ENCODE assay signal across 8 cellular contexts in the genomic region with DNA sequence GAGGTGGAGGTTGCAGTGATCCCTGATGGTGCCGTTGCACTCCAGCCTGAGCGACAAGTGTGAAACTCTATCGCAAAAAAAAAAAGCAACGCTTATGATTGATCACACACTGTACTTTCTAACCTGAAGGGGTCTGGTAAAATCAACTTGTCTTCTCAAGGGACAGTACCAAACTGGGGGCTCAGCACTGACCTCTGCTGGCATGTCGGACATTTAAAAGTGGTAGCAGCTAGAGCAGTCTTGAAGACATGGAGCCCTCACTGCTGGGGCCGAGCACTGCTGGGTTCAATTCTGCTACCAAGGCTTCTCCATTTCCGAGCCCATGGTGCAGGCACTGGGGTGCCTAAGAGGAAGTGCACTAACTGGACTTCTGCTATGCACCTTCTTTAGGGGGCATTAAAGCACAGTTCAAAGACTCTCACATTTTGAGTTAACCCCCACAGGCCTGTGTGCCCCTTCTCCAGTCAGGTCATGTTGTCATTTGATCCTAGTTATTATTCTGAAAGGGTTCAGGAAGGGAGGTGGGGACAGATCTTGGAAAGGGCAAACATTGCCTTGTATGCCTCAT. TPM values are rescaled to one million over a fixed set of nuclear protein-coding genes. Genes with fewer than 3 reads are reported as not detected.
DNase-seq lines count a peak whose midpoint lies in the region; ATAC-seq, FAIRE-seq and TF ChIP-seq lines count a peak whose summit lies in the region.

No MANE protein-coding gene starts in this region.

- no peak for FAIRE-seq in kidney (lab: Jason Lieb, UNC)

- peaks cover 0 to 6% of the 10 kb centered on the region in 2 donors for H3K4me1 ChIP-seq in kidney (ENCODE audit: control insufficient read depth in 1 of 2, insufficient read depth in 1 of 2, low read depth in 1 of 2, low read length in 2 of 2)
- H3K4me1 ChIP-seq in thoracic aorta (ENCODE audit: control insufficient read depth in 1 of 2, low read depth in 2 of 2): no peaks in the 10 kb centered on the region

- H3K36me3 Mint-ChIP-seq in activated CD4-positive, alpha-beta memory T cell treated with anti-CD3 and anti-CD28 coated beads for 36 hours: no peaks in the 10 kb centered on the region
- no peaks in the 10 kb centered on the region for H3K36me3 Mint-ChIP-seq in activated CD4-positive, alpha-beta memory T cell treated with anti-CD3 and anti-CD28 coated beads, Interleukin-2, amount 10 ng/mL, durations not matched to agents 7 days and 5 days (ENCODE audit: low read depth)
- H3K36me3 Mint-ChIP-seq in activated CD8-positive, alpha-beta T cell treated with anti-CD3 and anti-CD28 coated beads for 36 hours (ENCODE audit: low read depth): no peaks in the 10 kb centered on the region

- peaks cover 10% of the 10 kb centered on the region for H3K4me1 Mint-ChIP-seq in activated CD4-positive, alpha-beta memory T cell treated with anti-CD3 and anti-CD28 coated beads for 36 hours (ENCODE audit: low read depth)
- H3K4me1 Mint-ChIP-seq in activated CD4-positive, alpha-beta memory T cell treated with anti-CD3 and anti-CD28 coated beads, Interleukin-2, amount 10 ng/mL, durations not matched to agents 7 days and 5 days: peaks cover 9% of the 10 kb centered on the region
- peaks cover 26% of the 10 kb centered on the region for H3K4me1 Mint-ChIP-seq in activated CD8-positive, alpha-beta T cell treated with anti-CD3 and anti-CD28 coated beads for 36 hours (ENCODE audit: low read depth)

- POLR2A ChIA-PET in activated CD4-positive, alpha-beta memory T cell treated with anti-CD3 and anti-CD28 coated beads for 36 hours (lab: Charles Lee): no interaction called here
- POLR2A ChIA-PET in activated CD4-positive, alpha-beta memory T cell treated with anti-CD3 and anti-CD28 coated beads, Interleukin-2, amount 10 ng/mL, durations not matched to agents 7 days and 5 days (lab: Charles Lee): no interaction called here
- POLR2A ChIA-PET in activated CD8-positive, alpha-beta T cell treated with anti-CD3 and anti-CD28 coated beads for 36 hours (lab: Charles Lee): no interaction called here

- no peaks in the 10 kb centered on the region for H3K9me3 ChIP-seq in kidney (ENCODE audit: control insufficient read depth in 1 of 2, low read length in 2 of 2)
- no peaks in the 10 kb centered on the region for H3K9me3 ChIP-seq in thoracic aorta

- no peaks in the 10 kb centered on the region for H3K27me3 ChIP-seq in thoracic aorta (replicated peaks; ENCODE audit: insufficient read depth)

- no peak overlapping the region for H3K4me3 Mint-ChIP-seq in activated CD4-positive, alpha-beta memory T cell treated with anti-CD3 and anti-CD28 coated beads for 36 hours
- no peak overlapping the region for H3K4me3 Mint-ChIP-seq in activated CD4-positive, alpha-beta memory T cell treated with anti-CD3 and anti-CD28 coated beads, Interleukin-2, amount 10 ng/mL, durations not matched to agents 7 days and 5 days
- no peak overlapping the region for H3K4me3 Mint-ChIP-seq in activated CD8-positive, alpha-beta T cell treated with anti-CD3 and anti-CD28 coated beads for 36 hours

- peak; percentile 28 for TF ChIP-seq CTCF in activated CD8-positive, alpha-beta T cell treated with anti-CD3 and anti-CD28 coated beads for 36 hours (IDR thresholded peaks at IDR 0.05)
- peak; percentile 28 for TF ChIP-seq CTCF in kidney (IDR thresholded peaks at IDR 0.05; ENCODE audit: borderline replicate concordance, extremely low read depth, insufficient read depth)
- TF ChIP-seq CTCF in thoracic aorta (IDR thresholded peaks at IDR 0.05): peak; percentile 13

- H3K9ac ChIP-seq in kidney (ENCODE audit: low read length in 2 of 2): no peak overlapping the region

- H3K36me3 ChIP-seq in kidney (ENCODE audit: control insufficient read depth in 1 of 2, insufficient read depth in 2 of 2, low read length in 2 of 2) (no peaks in the 10 kb centered on the region), thoracic aorta (no peaks in the 10 kb centered on the region)

- H3K27ac ChIP-seq in kidney (ENCODE audit: low read depth in 2 of 2, low read length in 2 of 2): no peak overlapping the region
- H3K27ac ChIP-seq in thoracic aorta: no peak overlapping the region

- H3K4me3 ChIP-seq in kidney (ENCODE audit: low read length in 2 of 2): no peak overlapping the region
- no peak overlapping the region for H3K4me3 ChIP-seq in thoracic aorta

- ATAC-seq in activated CD8-positive, alpha-beta T cell treated with anti-CD3 and anti-CD28 coated beads for 36 hours: peak; percentile 46
- no peak for ATAC-seq in thoracic aorta (ENCODE audit: insufficient number of reproducible peaks, low FRiP score, low read depth)
- no peak for ATAC-seq in esophagus mucosa
- ATAC-seq in GM21447 (IDR thresholded peaks at IDR 0.05; ENCODE audit: unreplicated experiment): no peak

- CTCF ChIA-PET in activated CD4-positive, alpha-beta memory T cell treated with anti-CD3 and anti-CD28 coated beads for 36 hours (lab: Charles Lee): interaction anchor here (0.7 to 7.2 kb wide), 4 partner anchors 67 to 689 kb away, joined by 3 to 275 read pairs (median 5); no protein-coding TSS in a partner anchor
- CTCF ChIA-PET in activated CD4-positive, alpha-beta memory T cell treated with anti-CD3 and anti-CD28 coated beads, Interleukin-2, amount 10 ng/mL, durations not matched to agents 7 days and 5 days (lab: Charles Lee): interaction anchor here (1.1 kb wide), 1 partner anchor 194 kb away, joined by 4 read pairs; no protein-coding TSS in a partner anchor
- CTCF ChIA-PET in activated CD8-positive, alpha-beta T cell treated with anti-CD3 and anti-CD28 coated beads for 36 hours (lab: Charles Lee): interaction anchor here (0.6 to 7.0 kb wide), 4 partner anchors 12 to 193 kb away, joined by 3 to 277 read pairs (median 3); no protein-coding TSS in a partner anchor

- DNase-seq in activated CD4-positive, alpha-beta memory T cell treated with anti-CD3 and anti-CD28 coated beads for 36 hours: peak; percentile 55
- no peak for DNase-seq in activated CD4-positive, alpha-beta memory T cell treated with anti-CD3 and anti-CD28 coated beads, Interleukin-2, amount 10 ng/mL, durations not matched to agents 7 days and 5 days
- DNase-seq in HUDEP-2 (lab: John Stamatoyannopoulos, UW; ENCODE audit: unreplicated experiment in 76 of 76) (peak in 47 of 76 experiments; percentile 3 to 52 (median 26)), kidney (no peak), thoracic aorta (ENCODE audit: low spot score) (no peak)
- DNase-seq in activated CD8-positive, alpha-beta T cell treated with anti-CD3 and anti-CD28 coated beads for 36 hours: peak; percentile 64

- intact Hi-C loops in activated CD4-positive, alpha-beta memory T cell treated with anti-CD3 and anti-CD28 coated beads for 36 hours (cut with micrococcal nuclease): loop anchor here (5.0 kb wide), 1 partner anchor 98 kb away; no protein-coding TSS in a partner anchor
- intact Hi-C loops in activated CD8-positive, alpha-beta T cell treated with anti-CD3 and anti-CD28 coated beads for 36 hours (cut with micrococcal nuclease): no loop called here
- intact Hi-C loops in kidney (cut with DNase I): no loop called here

- no peaks in the 10 kb centered on the region for H3K27me3 Mint-ChIP-seq in activated CD4-positive, alpha-beta memory T cell treated with anti-CD3 and anti-CD28 coated beads for 36 hours
- no peaks in the 10 kb centered on the region for H3K27me3 Mint-ChIP-seq in activated CD4-positive, alpha-beta memory T cell treated with anti-CD3 and anti-CD28 coated beads, Interleukin-2, amount 10 ng/mL, durations not matched to agents 7 days and 5 days
- H3K27me3 Mint-ChIP-seq in activated CD8-positive, alpha-beta T cell treated with anti-CD3 and anti-CD28 coated beads for 36 hours: no peaks in the 10 kb centered on the region

- H3K9me3 Mint-ChIP-seq in activated CD4-positive, alpha-beta memory T cell treated with anti-CD3 and anti-CD28 coated beads for 36 hours: no peaks in the 10 kb centered on the region
- H3K9me3 Mint-ChIP-seq in activated CD4-positive, alpha-beta memory T cell treated with anti-CD3 and anti-CD28 coated beads, Interleukin-2, amount 10 ng/mL, durations not matched to agents 7 days and 5 days: no peaks in the 10 kb centered on the region
- H3K9me3 Mint-ChIP-seq in activated CD8-positive, alpha-beta T cell treated with anti-CD3 and anti-CD28 coated beads for 36 hours: no peaks in the 10 kb centered on the region

- H3K27ac Mint-ChIP-seq in activated CD4-positive, alpha-beta memory T cell treated with anti-CD3 and anti-CD28 coated beads for 36 hours: no peak overlapping the region
- H3K27ac Mint-ChIP-seq in activated CD4-positive, alpha-beta memory T cell treated with anti-CD3 and anti-CD28 coated beads, Interleukin-2, amount 10 ng/mL, durations not matched to agents 7 days and 5 days: no peak overlapping the region
- H3K27ac Mint-ChIP-seq in activated CD8-positive, alpha-beta T cell treated with anti-CD3 and anti-CD28 coated beads for 36 hours: no peak overlapping the region

RNA-seq across cellular contexts. Expression of a gene that starts 26.4 kb away (rescaled TPM):
- total RNA-seq in activated CD4-positive, alpha-beta memory T cell treated with anti-CD3 and anti-CD28 coated beads for 36 hours: 1 to 10 TPM; 7.9 to 8.0 TPM
- 10 to 100 TPM; 13.6 to 13.8 TPM for total RNA-seq in activated CD4-positive, alpha-beta memory T cell treated with anti-CD3 and anti-CD28 coated beads, Interleukin-2, amount 10 ng/mL, durations not matched to agents 7 days and 5 days
- total RNA-seq in activated CD8-positive, alpha-beta T cell treated with anti-CD3 and anti-CD28 coated beads for 36 hours: 1 to 10 TPM; 8.5 to 9.0 TPM
- total RNA-seq in kidney: 0.76 TPM
- 0.41 TPM for polyA plus RNA-seq in kidney (ENCODE audit: insufficient read depth, low read depth, low replicate concordance)
- total RNA-seq in thoracic aorta: not detected
- 4.5 TPM for total RNA-seq in esophagus mucosa

Comparison
In these comparisons a context has a peak if more than half of its experiments do, and no peak if none do; other contexts are left out.
1. DNase-seq: peak in activated CD4-positive, alpha-beta memory T cell treated with anti-CD3 and anti-CD28 coated beads for 36 hours (single experiment), HUDEP-2 (47 of 76) and activated CD8-positive, alpha-beta T cell treated with anti-CD3 and anti-CD28 coated beads for 36 hours (single experiment); none in activated CD4-positive, alpha-beta memory T cell treated with anti-CD3 and anti-CD28 coated beads, Interleukin-2, amount 10 ng/mL, durations not matched to agents 7 days and 5 days (single experiment), kidney (single experiment) and thoracic aorta (single experiment).
2. Peak in every context shown above with its lines, with median percentiles within 50 percentile points of each other: CTCF ChIP-seq.